9 cellular contexts compared by ENCODE assay signal in genomic region chr11:65382804-65383368, GRCh38. TPM values are rescaled to one million over a fixed set of nuclear protein-coding genes. Genes with fewer than 3 reads are reported as not detected.
DNase-seq lines count a peak whose midpoint lies in the region; ATAC-seq and TF ChIP-seq lines count a peak whose summit lies in the region.
"Had no signal": no experiment of that assay in that cellular context is flagged by ENCODE, and none has a peak within 500 bp of the region (broad histone marks: within the 10 kb centered on the region; RNA-seq: fewer than 3 reads in every experiment).

No MANE protein-coding gene starts in this region.

- no peak overlapping the region for H2AFZ ChIP-seq in smooth muscle cell (ENCODE audit: low read depth)

- no peaks in the 10 kb centered on the region for H3K27me3 ChIP-seq in smooth muscle cell (ENCODE audit: low read depth)

- H3F3A ChIP-seq in smooth muscle cell (ENCODE audit: low read depth), result peaks cover 24% of the 10 kb centered on the region

- peak overlapping the region; percentile 76 for H3K4me3 ChIP-seq in SK-N-MC
- peak overlapping the region; percentile 59 for H3K4me3 ChIP-seq in fibroblast of the aortic adventitia (ENCODE audit: low read depth, low read length)
- peak overlapping the region; percentile 30 for H3K4me3 ChIP-seq in smooth muscle cell

- ATAC-seq in HG02763 (IDR thresholded peaks at IDR 0.05; ENCODE audit: unreplicated experiment) (no peak), GM19328 (IDR thresholded peaks at IDR 0.05; ENCODE audit: unreplicated experiment) (no peak)

- DNase-seq in NCI-H1092 (lab: John Stamatoyannopoulos, UW) (peak; percentile 90), NCI-H1092 treated with DMSO at 0.1 percent for 48 hours (lab: John Stamatoyannopoulos, UW) (no peak), SK-N-MC (ENCODE audit: low read depth, low spot score) (no peak), fibroblast of the aortic adventitia (ENCODE audit: low read depth) (peak; percentile 23), smooth muscle cell (lab: John Stamatoyannopoulos, UW; ENCODE audit: unreplicated experiment) (no peak), NCI-H1417 treated with DMSO at 0.1 percent for 48 hours (lab: John Stamatoyannopoulos, UW) (no peak)

- peak overlapping the region; percentile 74 for H3K4me2 ChIP-seq in smooth muscle cell

- H3K4me1 ChIP-seq in smooth muscle cell (ENCODE audit: low read depth), result peaks cover 23% of the 10 kb centered on the region

- H3K79me2 ChIP-seq in smooth muscle cell (ENCODE audit: low read depth), result peaks cover 14% of the 10 kb centered on the region

- H4K20me1 ChIP-seq in smooth muscle cell (ENCODE audit: low read depth), result no peaks in the 10 kb centered on the region

- H3K36me3 ChIP-seq in SK-N-MC (ENCODE audit: insufficient read depth, low read length) (no peaks in the 10 kb centered on the region), smooth muscle cell (ENCODE audit: low read depth) (no peaks in the 10 kb centered on the region)

- H3K27ac ChIP-seq in SK-N-MC (peak overlapping the region; percentile 93), smooth muscle cell (ENCODE audit: low read depth) (peak overlapping the region; percentile 97)

- H3K9me3 ChIP-seq in SK-N-MC (ENCODE audit: low read depth, low read length) (no peaks in the 10 kb centered on the region), smooth muscle cell (replicated peaks; ENCODE audit: low read depth) (no peaks in the 10 kb centered on the region)

- no peak for TF ChIP-seq CTCF in fibroblast of the aortic adventitia (IDR thresholded peaks at IDR 0.05; ENCODE audit: insufficient read depth, low read length)
- TF ChIP-seq CTCF in smooth muscle cell (IDR thresholded peaks at IDR 0.05; ENCODE audit: borderline replicate concordance, insufficient read depth, poor library complexity, severe bottlenecking), result no peak

- WGBS in smooth muscle cell (ENCODE audit: low lambda C conversion rate), result 15% methylated on average over 12 of the region's 12 CpGs

- H3K9ac ChIP-seq in SK-N-MC (ENCODE audit: insufficient read length) (peak overlapping the region; percentile 73), smooth muscle cell (ENCODE audit: low read depth) (peak overlapping the region; percentile 79)

RNA-seq across cellular contexts. Expression of gene SLC25A45, which starts 0.4 kb away (rescaled TPM):
- 0.41 and 5.8 TPM in 2 replicates for total RNA-seq in fibroblast of the aortic adventitia (ENCODE audit: low replicate concordance)
- total RNA-seq in smooth muscle cell, result 0.81 and 2.2 TPM in 2 replicates
- 3.4 and 7.7 TPM in 2 replicates for polyA plus RNA-seq in smooth muscle cell

RNA-seq across cellular contexts. Expression of gene FRMD8, which starts 3.6 kb away (rescaled TPM):
- total RNA-seq in fibroblast of the aortic adventitia (ENCODE audit: low replicate concordance) (42.7 and 172 TPM in 2 replicates), smooth muscle cell (16.7 and 19.1 TPM in 2 replicates)
- 37.8 and 40.8 TPM in 2 replicates for polyA plus RNA-seq in smooth muscle cell

RNA-seq across cellular contexts. Expression of gene TIGD3, which starts 28.3 kb away (rescaled TPM):
- total RNA-seq in fibroblast of the aortic adventitia (ENCODE audit: low replicate concordance) (0.27 TPM in 1 of 2 replicates, not detected in the other), smooth muscle cell (0.49 TPM in 1 of 2 replicates, not detected in the other)
- not detected in 2 replicates for polyA plus RNA-seq in smooth muscle cell
- total RNA-seq: subcutaneous adipose tissue had no signal

RNA-seq across cellular contexts. Expression of gene NEAT1, which starts 39.7 kb away (rescaled TPM):
- total RNA-seq in fibroblast of the aortic adventitia (ENCODE audit: low replicate concordance) (527 and 883 TPM in 2 replicates), smooth muscle cell (142 and 155 TPM in 2 replicates)
- 14.9 and 84.6 TPM in 2 replicates for polyA plus RNA-seq in smooth muscle cell

RNA-seq across cellular contexts. Expression of gene DPF2, which starts 49.2 kb away (rescaled TPM):
- total RNA-seq in fibroblast of the aortic adventitia (ENCODE audit: low replicate concordance) (46.4 and 75.9 TPM in 2 replicates), smooth muscle cell (40.1 and 40.5 TPM in 2 replicates)
- 69.4 and 82.1 TPM in 2 replicates for polyA plus RNA-seq in smooth muscle cell

Comparison
In these comparisons a context has a peak if more than half of its experiments do, and no peak if none do; other contexts are left out.
1. DNase-seq: peak in NCI-H1092 (single experiment) and fibroblast of the aortic adventitia (single experiment); none in NCI-H1092 treated with DMSO at 0.1 percent for 48 hours (single experiment), SK-N-MC (single experiment), smooth muscle cell (single experiment) and NCI-H1417 treated with DMSO at 0.1 percent for 48 hours (single experiment).
2. Peak in every context shown above with its lines, with median percentiles within 50 percentile points of each other: H3K4me3 ChIP-seq.